Comparison of ENCODE assay signal across 29 cellular contexts in genomic region chr7:4113271-4113670, GRCh38.
"Had no signal": no experiment of that assay in that cellular context is flagged by ENCODE, and none has a peak within 500 bp of the region (broad histone marks: within the 10 kb centered on the region; RNA-seq: fewer than 3 reads in every experiment).

No MANE protein-coding gene starts in this region.

- ATAC-seq: foreskin keratinocyte, gastroesophageal sphincter, heart left ventricle, left colon, lower lobe of right lung, natural killer cell, pancreas, upper lobe of right lung had no signal

- H3K4me3 ChIP-seq: dorsolateral prefrontal cortex, esophagus muscularis mucosa, gastroesophageal sphincter, heart left ventricle, hepatocyte, left ventricle myocardium inferior, lower lobe of right lung, pancreas, right atrium auricular region, suprapubic skin, transverse colon, upper lobe of right lung, uterus had no signal

- H3K36me3 ChIP-seq: heart left ventricle, lower lobe of right lung, neutrophil, right atrium auricular region, suprapubic skin, transverse colon, upper lobe of right lung, uterus had no signal

- H3K4me1 ChIP-seq: esophagus muscularis mucosa, foreskin keratinocyte, gastroesophageal sphincter, heart left ventricle, left ventricle myocardium inferior, lower lobe of right lung, pancreas, right atrium auricular region, suprapubic skin, transverse colon, upper lobe of right lung, uterus had no signal

- H3K36me3 Mint-ChIP-seq: natural killer cell had no signal

- DNase-seq: central memory CD4-positive, alpha-beta T cell; dorsolateral prefrontal cortex; effector CD4-positive, alpha-beta T cell; endodermal cell; heart left ventricle; kidney glomerular epithelial cell; left colon; left ventricle myocardium inferior; lower lobe of right lung; natural killer cell; pancreas; small intestine; stimulated activated CD4-positive, alpha-beta T cell treated with anti-CD3 and anti-CD28 coated beads, Interleukin-12 subunit alpha, Interleukin-12 subunit beta, amount 100 ng/mL, for 4 hours; stimulated activated CD4-positive, alpha-beta T cell treated with anti-CD3 and anti-CD28 coated beads, Interleukin-1b, Interleukin-23, amount 100 ng/mL, for 48 hours; stimulated activated CD4-positive, alpha-beta T cell treated with anti-CD3 and anti-CD28 coated beads, Interleukin-4, amount 100 ng/mL, for 1 hour; stimulated activated CD8-positive, alpha-beta memory T cell treated with anti-CD3 and anti-CD28 coated beads, Interleukin-4, amount 100 ng/mL, for 48 hours; transverse colon; upper lobe of right lung; uterus had no signal

- H3K4me2 ChIP-seq: hepatocyte had no signal

- H3K27me3 Mint-ChIP-seq: progenitor cell of endocrine pancreas; stimulated activated naive CD8-positive, alpha-beta T cell treated with anti-CD3 and anti-CD28 coated beads, Interleukin-15, Interleukin-2, amounts not matched to agents 100 ng/mL and 50 ng/mL, for 24 hours had no signal

- H3K27me3 ChIP-seq: dorsolateral prefrontal cortex, esophagus muscularis mucosa, foreskin keratinocyte, gastroesophageal sphincter, heart left ventricle, hepatocyte, neutrophil, pancreas, right atrium auricular region, suprapubic skin, transverse colon, upper lobe of right lung, uterus had no signal

- H2AFZ ChIP-seq: hepatocyte had no signal

- H3K4me1 Mint-ChIP-seq: endodermal cell, natural killer cell had no signal

- H3K9me3 ChIP-seq: gastroesophageal sphincter, heart left ventricle, left ventricle myocardium inferior, lower lobe of right lung, neutrophil, pancreas, right atrium auricular region, suprapubic skin, transverse colon, upper lobe of right lung, uterus had no signal

- H3K79me2 ChIP-seq: hepatocyte had no signal

- H3K9me3 Mint-ChIP-seq: natural killer cell; stimulated activated naive CD8-positive, alpha-beta T cell treated with anti-CD3 and anti-CD28 coated beads, Interleukin-15, Interleukin-2, amounts not matched to agents 100 ng/mL and 50 ng/mL, for 24 hours had no signal

- H3K27ac Mint-ChIP-seq: endodermal cell; natural killer cell; progenitor cell of endocrine pancreas; stimulated activated naive CD8-positive, alpha-beta T cell treated with anti-CD3 and anti-CD28 coated beads, Interleukin-15, Interleukin-2, amounts not matched to agents 100 ng/mL and 50 ng/mL, for 24 hours had no signal

- H3K27ac ChIP-seq: dorsolateral prefrontal cortex, epithelial cell of prostate, esophagus muscularis mucosa, foreskin keratinocyte, gastroesophageal sphincter, heart left ventricle, hepatocyte, left ventricle myocardium inferior, lower lobe of right lung, neutrophil, pancreas, right atrium auricular region, suprapubic skin, transverse colon, upper lobe of right lung, uterus had no signal

- H3K4me3 Mint-ChIP-seq: endodermal cell; natural killer cell; stimulated activated naive CD8-positive, alpha-beta T cell treated with anti-CD3 and anti-CD28 coated beads, Interleukin-15, Interleukin-2, amounts not matched to agents 100 ng/mL and 50 ng/mL, for 24 hours had no signal
